14 cellular contexts compared by ENCODE assay signal in genomic region chr1:8364528-8365442, GRCh38. TPM values are rescaled to one million over a fixed set of nuclear protein-coding genes. Genes with fewer than 3 reads are reported as not detected.
DNase-seq lines count a peak whose midpoint lies in the region; ATAC-seq, FAIRE-seq and TF ChIP-seq lines count a peak whose summit lies in the region.
"Had no signal": no experiment of that assay in that cellular context is flagged by ENCODE, and none has a peak within 500 bp of the region (broad histone marks: within the 10 kb centered on the region; RNA-seq: fewer than 3 reads in every experiment).

No MANE protein-coding gene starts in this region.

- no peaks in the 10 kb centered on the region for H3K27me3 Mint-ChIP-seq in CD4-positive, CD25-positive, alpha-beta regulatory T cell
- H3K27me3 Mint-ChIP-seq: stimulated activated naive CD8-positive, alpha-beta T cell treated with anti-CD3 and anti-CD28 coated beads, Interleukin-15, amount 100 ng/mL, for 72 hours had no signal

- TF ChIP-seq RAD21 in GM12878 (IDR thresholded peaks at IDR 0.05; ENCODE audit: insufficient read depth, low read depth, low read length) = no peak

- ATAC-seq in CD4-positive, CD25-positive, alpha-beta regulatory T cell (ENCODE audit: low read depth in 2 of 2) = no peak
- ATAC-seq in GM12878 = no peak
- peak; percentile 23 for ATAC-seq in left colon
- ATAC-seq: stimulated activated naive CD8-positive, alpha-beta T cell treated with anti-CD3 and anti-CD28 coated beads, Interleukin-15, amount 100 ng/mL, for 72 hours had no signal

- POLR2A ChIA-PET in GM12878 (lab: Charles Lee) = interaction anchor here (0.6 kb wide), 1 partner anchor 390 kb away, joined by 5 read pairs; no protein-coding TSS in a partner anchor

- peaks cover 65% of the 10 kb centered on the region for H3K36me3 ChIP-seq in CD4-positive, CD25-positive, alpha-beta regulatory T cell (ENCODE audit: control insufficient read depth, insufficient read depth, low read length)
- H3K36me3 ChIP-seq in GM12878 (ENCODE audit: control insufficient read depth in 2 of 2, insufficient read depth in 2 of 2, low read length in 1 of 2) (peaks cover 12 to 40% of the 10 kb centered on the region in 2 experiments), skeletal muscle tissue (ENCODE audit: control insufficient read depth in 3 of 3, insufficient read depth in 3 of 3, low read length in 3 of 3) (peaks cover 47 to 49% (median 47%) of the 10 kb centered on the region in 3 donors), MG63 (peaks cover 32% of the 10 kb centered on the region)

- no peaks in the 10 kb centered on the region for H3K27me3 ChIP-seq in CD4-positive, CD25-positive, alpha-beta regulatory T cell (ENCODE audit: control insufficient read depth, insufficient read depth, low read length)
- H3K27me3 ChIP-seq in GM12878 (replicated peaks in 1 of 2; ENCODE audit: control insufficient read depth in 2 of 2, insufficient read depth in 2 of 2, low read length in 1 of 2) = no peaks in the 10 kb centered on the region
- H3K27me3 ChIP-seq in skeletal muscle tissue (ENCODE audit: control insufficient read depth in 3 of 3, insufficient read depth in 3 of 3, low read length in 3 of 3) = no peaks in the 10 kb centered on the region
- H3K27me3 ChIP-seq in MG63 = no peaks in the 10 kb centered on the region

- H3K27ac ChIP-seq in CD4-positive, CD25-positive, alpha-beta regulatory T cell (ENCODE audit: insufficient read depth, low read length, poor library complexity, severe bottlenecking) = peak overlapping the region; percentile 47
- no peak overlapping the region for H3K27ac ChIP-seq in GM12878 (ENCODE audit: control insufficient read depth, insufficient read depth)
- H3K27ac ChIP-seq in skeletal muscle tissue (ENCODE audit: low read depth, low read length) = no peak overlapping the region

- H3K4me3 ChIP-seq in CD4-positive, CD25-positive, alpha-beta regulatory T cell (ENCODE audit: low read depth, low read length) = no peak overlapping the region
- no peak overlapping the region for H3K4me3 ChIP-seq in GM12878
- H3K4me3 ChIP-seq in skeletal muscle tissue (ENCODE audit: low read length in 3 of 3) = peak overlapping the region in 1 of 3 donors; percentile 29
- H3K4me3 ChIP-seq in MG63 = no peak overlapping the region

- RAD21 ChIA-PET in GM12878 (lab: Charles Lee; ENCODE audit: unreplicated experiment) = no interaction called here

- H3K4me3 Mint-ChIP-seq in CD4-positive, CD25-positive, alpha-beta regulatory T cell = no peak overlapping the region
- H3K4me3 Mint-ChIP-seq: stimulated activated naive CD8-positive, alpha-beta T cell treated with anti-CD3 and anti-CD28 coated beads, Interleukin-15, amount 100 ng/mL, for 72 hours had no signal

- TF ChIP-seq EP300 in GM12878 (IDR thresholded peaks at IDR 0.05; ENCODE audit: borderline replicate concordance in 1 of 2, control insufficient read depth in 1 of 2, low read depth in 2 of 2, low read length in 2 of 2) = no peak

- peaks cover 0 to 2% (median 0%) of the 10 kb centered on the region in 7 donors for H3K9me3 Mint-ChIP-seq in CD4-positive, CD25-positive, alpha-beta regulatory T cell
- H3K9me3 Mint-ChIP-seq: stimulated activated naive CD8-positive, alpha-beta T cell treated with anti-CD3 and anti-CD28 coated beads, Interleukin-15, amount 100 ng/mL, for 72 hours had no signal

- BruUV-seq in GM12878 (replicated peaks; lab: Mats Ljungman, UMichigan) = no TSS peak

- FAIRE-seq in GM12878 (lab: Jason Lieb, UNC) = no peak

- H3K36me3 Mint-ChIP-seq in CD4-positive, CD25-positive, alpha-beta regulatory T cell = peaks cover 21% of the 10 kb centered on the region

- no peak for TF ChIP-seq CTCF in GM12878 (IDR thresholded peaks at IDR 0.05 in 2 of 3, conservative IDR thresholded peaks at IDR 0.05 in 1 of 3; ENCODE audit: control insufficient read depth in 2 of 3, extremely low read depth in 1 of 3, insufficient read depth in 1 of 3, low read depth in 3 of 3, low read length in 3 of 3)

- in situ Hi-C loops in GM12878 (cut with MboI) = no loop called here

- SMC1A ChIA-PET in GM12878 (lab: Charles Lee; ENCODE audit: uncharacterized antibody, unreplicated experiment) = no interaction called here

- H3K9ac ChIP-seq in GM12878 (ENCODE audit: control insufficient read depth, insufficient read depth, low read length) (no peak overlapping the region), skeletal muscle tissue (ENCODE audit: low read depth in 1 of 3, low read length in 3 of 3) (peak overlapping the region in 2 of 3 donors; percentile 33 to 45)
- H3K9ac ChIP-seq: SK-N-SH had no signal

- peaks cover 4% of the 10 kb centered on the region for H3K4me1 ChIP-seq in CD4-positive, CD25-positive, alpha-beta regulatory T cell (ENCODE audit: control insufficient read depth, insufficient read depth, low read length, poor library complexity, severe bottlenecking)
- H3K4me1 ChIP-seq in GM12878 (ENCODE audit: control insufficient read depth, insufficient read depth, low read length) = no peaks in the 10 kb centered on the region
- peaks cover 57 to 64% (median 61%) of the 10 kb centered on the region in 3 donors for H3K4me1 ChIP-seq in skeletal muscle tissue (ENCODE audit: control insufficient read depth in 3 of 3, insufficient read depth in 3 of 3, low read length in 3 of 3)

- 92% methylated on average over 29 of the region's 29 CpGs for WGBS in GM12878 (ENCODE audit: insufficient coverage, insufficient replicate concordance, low lambda C conversion rate, missing lambda C conversion rate)

- H3K4me1 Mint-ChIP-seq in CD4-positive, CD25-positive, alpha-beta regulatory T cell = peaks cover 0 to 26% (median 18%) of the 10 kb centered on the region in 4 donors

- intact Hi-C loops in GM12878 (cut with micrococcal nuclease; ENCODE audit: unreplicated experiment) = no loop called here
- intact Hi-C loops in left colon (cut with DNase I, micrococcal nuclease) = no loop called here

- H3K9me3 ChIP-seq in CD4-positive, CD25-positive, alpha-beta regulatory T cell (ENCODE audit: control insufficient read depth in 2 of 2, low read length in 2 of 2) = no peaks in the 10 kb centered on the region
- H3K9me3 ChIP-seq in GM12878 (replicated peaks; ENCODE audit: control insufficient read depth, insufficient read depth, low read length) = no peaks in the 10 kb centered on the region
- H3K9me3 ChIP-seq in skeletal muscle tissue (ENCODE audit: control insufficient read depth in 3 of 3, low read length in 3 of 3) = no peaks in the 10 kb centered on the region
- H3K9me3 ChIP-seq in MG63 = no peaks in the 10 kb centered on the region
- H3K9me3 ChIP-seq: SK-N-SH had no signal

- CTCF ChIA-PET in GM12878 (lab: Yijun Ruan, JAX) = no interaction called here

- 0 out of 2 replicates have a peak, but pooled peaks have one; percentile 0 for TF ChIP-seq POLR2A in GM12878 (IDR thresholded peaks at IDR 0.05; ENCODE audit: low read depth, low read length)

- DNase-seq in CD4-positive, CD25-positive, alpha-beta regulatory T cell = no peak
- no peak for DNase-seq in GM12878 (ENCODE audit: low read depth, low spot score)
- peak; percentile 45 to 72 for DNase-seq in left colon
- no peak for DNase-seq in NCI-H524 (lab: John Stamatoyannopoulos, UW)
- no peak for DNase-seq in stimulated activated naive CD4-positive, alpha-beta T cell treated with Interleukin-2 at 50 U/mL for 16 hours (lab: John Stamatoyannopoulos, UW)
- DNase-seq in MG63 = no peak
- no peak for DNase-seq in hippocampal formation (lab: John Stamatoyannopoulos, UW)
- DNase-seq: activated CD8-positive, alpha-beta memory T cell treated with anti-CD3 and anti-CD28 coated beads, Interleukin-2, amount 50 U/mL, for 48 hours; amniotic stem cell; DMS153; SK-N-SH; stimulated activated naive CD8-positive, alpha-beta T cell treated with anti-CD3 and anti-CD28 coated beads, Interleukin-15, amount 100 ng/mL, for 72 hours had no signal

- no peaks in the 10 kb centered on the region for H4K20me1 ChIP-seq in GM12878 (ENCODE audit: control insufficient read depth, insufficient read depth)

- no peak overlapping the region for H3K4me2 ChIP-seq in GM12878 (ENCODE audit: control insufficient read depth, insufficient read depth)
- H3K4me2 ChIP-seq: SK-N-SH had no signal

- no peak overlapping the region for H3K27ac Mint-ChIP-seq in CD4-positive, CD25-positive, alpha-beta regulatory T cell
- H3K27ac Mint-ChIP-seq: stimulated activated naive CD8-positive, alpha-beta T cell treated with anti-CD3 and anti-CD28 coated beads, Interleukin-15, amount 100 ng/mL, for 72 hours had no signal

- no peaks in the 10 kb centered on the region; the same call in 1 of the 2 replicates for H3K79me2 ChIP-seq in GM12878 (ENCODE audit: control insufficient read depth, insufficient read depth, low read length)

- H2AFZ ChIP-seq in GM12878 (ENCODE audit: control insufficient read depth, low read depth, low read length) = no peak overlapping the region

TF ChIP-seq in GM12878, 131 proteins besides CTCF, POLR2A, EP300 and RAD21 (continues in another document):
- TF ChIP-seq CHD4 (IDR thresholded peaks at IDR 0.05) = no peak
- TF ChIP-seq MEF2B (IDR thresholded peaks at IDR 0.05; ENCODE audit: partially characterized antibody, poor library complexity, severe bottlenecking) = no peak
- TF ChIP-seq BRCA1 (IDR thresholded peaks at IDR 0.05; ENCODE audit: low read depth, low read length) = no peak
- TF ChIP-seq PAX5 (IDR thresholded peaks at IDR 0.05; ENCODE audit: borderline replicate concordance, low read depth, low read length) = no peak

RNA-seq across cellular contexts. Expression of gene SLC45A1, which starts 46.9 kb away (rescaled TPM):
- total RNA-seq in CD4-positive, CD25-positive, alpha-beta regulatory T cell = 0.86 TPM
- polyA plus RNA-seq in CD4-positive, CD25-positive, alpha-beta regulatory T cell = 1 to 10 TPM in 1 of 4 donors, under 1 TPM in 3; 0.47 to 1.4 (median 0.58) TPM
- 0.48 TPM in 1 of 2 replicates, not detected in the other for total RNA-seq in GM12878 (2013; cell fraction: nucleolus; rRNA removed)
- 0.16 TPM in 1 of 2 replicates, not detected in the other for total RNA-seq in GM12878 (2014; rRNA removed)
- total RNA-seq in GM12878 (2014; rRNA removed; fragmentation: Illumina TruSeq; extraction: Trizol) = not detected in 2 replicates
- total RNA-seq in GM12878 (2021) = 0.18 and 0.29 TPM in 2 replicates
- not detected for polyA plus RNA-seq in GM12878 (2011; ENCODE audit: low read depth)
- not detected in 2 replicates for polyA plus RNA-seq in GM12878 (2011; rRNA removed)
- polyA plus RNA-seq in GM12878 (2011; cell fraction: cytosol; rRNA removed) = 0.02 TPM in 1 of 2 replicates, not detected in the other
- polyA plus RNA-seq in GM12878 (2011; cell fraction: nucleus; rRNA removed) = not detected in 2 replicates
- polyA plus RNA-seq in GM12878 (2012) = 0.12 and 0.13 TPM in 2 replicates
- polyA plus RNA-seq in GM12878 (2014; fragmentation: Illumina TruSeq; extraction: Trizol) = 0.07 TPM in 1 of 2 replicates, not detected in the other
- not detected for polyA plus RNA-seq in GM12878 (2014; fragmentation: Nextera tagmentation; extraction: Ambion mirVana)
- 0.23 and 0.47 TPM in 2 replicates for polyA plus RNA-seq in GM12878 (2014; rRNA removed)
- polyA plus RNA-seq in GM12878 (2016; fragmentation: Nextera tagmentation; extraction: Ambion mirVana) = under 1 TPM in 1 of 2 experiments, not detected in 1; 0.09 TPM
- not detected in 2 replicates for polyA minus RNA-seq in GM12878 (2011; rRNA and poly(A)+ RNA removed)
- not detected in 2 replicates for polyA minus RNA-seq in GM12878 (2011; cell fraction: cytosol; rRNA and poly(A)+ RNA removed)
- polyA minus RNA-seq in GM12878 (2011; cell fraction: nucleus; rRNA and poly(A)+ RNA removed) = not detected in 2 replicates
- total RNA-seq in left colon = under 1 TPM; 0.70 to 0.73 TPM
- total RNA-seq in skeletal muscle tissue = under 0.01 TPM
- 0.76 TPM in 1 of 2 replicates, not detected in the other for total RNA-seq in MG63 (2014; rRNA removed; shearing (Covaris generic); ENCODE audit: low replicate concordance)
- total RNA-seq: HT-29 had no signal

Comparison
In these comparisons a context has a peak if more than half of its experiments do, and no peak if none do; other contexts are left out.
1. DNase-seq: peak in left colon (2 of 2); none in CD4-positive, CD25-positive, alpha-beta regulatory T cell (0 of 3), GM12878 (single experiment), NCI-H524 (0 of 2), stimulated activated naive CD4-positive, alpha-beta T cell treated with Interleukin-2 at 50 U/mL for 16 hours (single experiment), MG63 (single experiment) and hippocampal formation (0 of 2).